Comparison of ENCODE assay signal across 29 cellular contexts in genomic region chr7:96174812-96175211, GRCh38.
DNase-seq lines count a peak whose midpoint lies in the region; ATAC-seq and TF ChIP-seq lines count a peak whose summit lies in the region.
"Had no signal": no experiment of that assay in that cellular context is flagged by ENCODE, and none has a peak within 500 bp of the region (broad histone marks: within the 10 kb centered on the region; RNA-seq: fewer than 3 reads in every experiment).

No MANE protein-coding gene starts in this region.

- H3K4me3 ChIP-seq in HEK293 (ENCODE audit: low read depth, low read length), result no peak overlapping the region
- no peak overlapping the region for H3K4me3 ChIP-seq in heart left ventricle
- H3K4me3 ChIP-seq: body of pancreas, esophagus muscularis mucosa, MG63, SJSA1, spleen, transverse colon had no signal

- H3K36me3 ChIP-seq in HEK293 (ENCODE audit: control insufficient read depth in 2 of 2, insufficient read depth in 1 of 2, low read length in 2 of 2) (peaks cover 0 to 14% of the 10 kb centered on the region in 2 experiments; a peak in 1 of 3 replicates), heart left ventricle (peaks cover 0 to 85% (median 56%) of the 10 kb centered on the region in 9 donors)
- H3K36me3 ChIP-seq: MG63 had no signal

- ATAC-seq in heart left ventricle (no peak), HG02852 (IDR thresholded peaks at IDR 0.05; ENCODE audit: unreplicated experiment) (no peak)
- ATAC-seq: body of pancreas; CD8-positive, alpha-beta T cell; effector memory CD8-positive, alpha-beta T cell; naive thymus-derived CD4-positive, alpha-beta T cell; Panc1 had no signal

- H3K4me1 Mint-ChIP-seq in HFFc6 (ENCODE audit: low read depth), result peaks cover 16% of the 10 kb centered on the region
- H3K4me1 Mint-ChIP-seq: memory B cell; naive thymus-derived CD4-positive, alpha-beta T cell had no signal

- POLR2A ChIA-PET in HEK293 (lab: Yijun Ruan, JAX), result no interaction called here

- TF ChIP-seq POLR2A in heart left ventricle (IDR thresholded peaks at IDR 0.05), result no peak

- CTCF ChIA-PET in HEK293 (lab: Yijun Ruan, JAX), result no interaction called here

- H3K4me1 ChIP-seq in HEK293 (ENCODE audit: control insufficient read depth, insufficient read depth, low read length) (0 out of 2 replicates have a peak, but pooled peaks cover 5% of the 10 kb centered on the region), heart left ventricle (no peaks in the 10 kb centered on the region)
- H3K4me1 ChIP-seq: body of pancreas, spleen, transverse colon had no signal

- H3K27ac Mint-ChIP-seq in HFFc6, result no peak overlapping the region
- H3K27ac Mint-ChIP-seq: CD8-positive, alpha-beta T cell; effector memory CD8-positive, alpha-beta T cell; memory B cell had no signal

- no peaks in the 10 kb centered on the region for H3K36me3 Mint-ChIP-seq in HFFc6 (ENCODE audit: low read depth)

- intact Hi-C loops in heart left ventricle (cut with DNase I), result loop anchor here in 1 of 10 donors (10.0 kb wide), 1 partner anchor 150 kb away; the partner anchor contains the start of gene SLC25A13

- TF ChIP-seq CTCF in HEK293 (tag by site-specific recombination; IDR thresholded peaks at IDR 0.05) (no peak), heart left ventricle (IDR thresholded peaks at IDR 0.05) (no peak), HFFc6 (IDR thresholded peaks at IDR 0.05) (no peak)

- H3K4me3 Mint-ChIP-seq in HFFc6, result no peak overlapping the region
- H3K4me3 Mint-ChIP-seq: CD8-positive, alpha-beta T cell; effector memory CD8-positive, alpha-beta T cell; memory B cell; naive thymus-derived CD4-positive, alpha-beta T cell had no signal

- DNase-seq in NCI-H69 (lab: John Stamatoyannopoulos, UW), result peak; percentile 99
- DNase-seq in iPS-NIHi11 (ENCODE audit: low spot score), result peak; percentile 39
- DNase-seq in substantia nigra (lab: John Stamatoyannopoulos, UW), result peak in 3 of 49 donors; percentile 10 to 31 (median 15)
- DNase-seq in heart left ventricle, result no peak
- no peak for DNase-seq in CD1c-positive myeloid dendritic cell (ENCODE audit: extremely low spot score)
- DNase-seq in HFFc6, result no peak
- DNase-seq: activated CD4-positive, alpha-beta T cell treated with anti-CD3 and anti-CD28 coated beads, Interleukin-2, amount 50 U/mL, for 1 hour; activated effector memory CD4-positive, alpha-beta T cell treated with Interleukin-2 at 50 U/mL for 16 hours; body of pancreas; CD8-positive, alpha-beta T cell; DND-41; effector memory CD8-positive, alpha-beta T cell; kidney glomerular epithelial cell; MG63; naive thymus-derived CD4-positive, alpha-beta T cell; NCI-H1436 treated with DMSO at 0.1 percent for 48 hours; NK-92 treated with Interleukin-12 subunit alpha and Interleukin-12 subunit beta, amount 100 ng/mL, for 24 hours; spleen; stimulated activated CD4-positive, alpha-beta T cell treated with anti-CD3 and anti-CD28 coated beads, Interleukin-4, amount 100 ng/mL, for 24 hours; stimulated activated naive CD4-positive, alpha-beta T cell treated with Interleukin-2 at 50 U/mL for 16 hours; T-helper 2 cell; transverse colon had no signal

- WGBS in heart left ventricle, 4 donors, result 94 to 97% (median 96%) methylated on average over 4 of the region's 4 CpGs

- no peaks in the 10 kb centered on the region for H3K9me3 ChIP-seq in HEK293 (ENCODE audit: control insufficient read depth, insufficient read depth, low read depth, low read length)
- H3K9me3 ChIP-seq in heart left ventricle, result no peaks in the 10 kb centered on the region
- H3K9me3 ChIP-seq: body of pancreas, esophagus muscularis mucosa, MG63, SJSA1, spleen, transverse colon had no signal

- peaks cover 2% of the 10 kb centered on the region for H3K27me3 Mint-ChIP-seq in HFFc6 (ENCODE audit: insufficient read depth)
- H3K27me3 Mint-ChIP-seq: effector memory CD8-positive, alpha-beta T cell; memory B cell; naive thymus-derived CD4-positive, alpha-beta T cell had no signal

- H3K27ac ChIP-seq in HEK293 (ENCODE audit: extremely low read depth, low read depth, low read length), result no peak overlapping the region
- H3K27ac ChIP-seq in substantia nigra (ENCODE audit: low read depth, low read length, poor library complexity, severe bottlenecking), result peak overlapping the region; percentile 84
- no peak overlapping the region for H3K27ac ChIP-seq in heart left ventricle
- H3K27ac ChIP-seq: body of pancreas, esophagus muscularis mucosa, SJSA1, spleen, transverse colon, VCaP had no signal

- H3K9me3 Mint-ChIP-seq in HFFc6, result no peaks in the 10 kb centered on the region
- H3K9me3 Mint-ChIP-seq: CD8-positive, alpha-beta T cell; effector memory CD8-positive, alpha-beta T cell; memory B cell; naive thymus-derived CD4-positive, alpha-beta T cell had no signal

- H3K27me3 ChIP-seq in heart left ventricle, result no peaks in the 10 kb centered on the region
- H3K27me3 ChIP-seq: body of pancreas, esophagus muscularis mucosa, MG63, SJSA1, spleen, transverse colon had no signal

TF ChIP-seq in HEK293, 187 proteins besides CTCF, POLR2A, EP300 and RAD21:
- TF ChIP-seq KLF8 (tag by site-specific recombination; IDR thresholded peaks at IDR 0.05) (no peak), ZIC2 (tag by site-specific recombination; IDR thresholded peaks at IDR 0.05) (peak; percentile 21; the same call in 1 of the 2 replicates)

Comparison
In these comparisons a context has a peak if more than half of its experiments do, and no peak if none do; other contexts are left out.
1. DNase-seq: peak in NCI-H69 (single experiment) and iPS-NIHi11 (single experiment); none in heart left ventricle (0 of 5), CD1c-positive myeloid dendritic cell (single experiment) and HFFc6 (single experiment).